In genomic region chr1:162357681-162358266, GRCh38 we compare ENCODE assay signal across 8 cellular contexts. TPM values are rescaled to one million over a fixed set of nuclear protein-coding genes. Genes with fewer than 3 reads are reported as not detected.
DNase-seq lines count a peak whose midpoint lies in the region; ATAC-seq, FAIRE-seq and TF ChIP-seq lines count a peak whose summit lies in the region.

No MANE protein-coding gene starts in this region.

- H3K4me3 ChIP-seq in A549 (no peak overlapping the region), OCI-LY1 (ENCODE audit: low read depth, low read length, poor library complexity, severe bottlenecking) (no peak overlapping the region), small intestine (ENCODE audit: low read depth in 1 of 2, low read length in 2 of 2) (no peak overlapping the region)
- H3K4me3 ChIP-seq in CD8-positive, alpha-beta memory T cell (ENCODE audit: low read length): no peak overlapping the region

- no peaks in the 10 kb centered on the region for H3K9me3 Mint-ChIP-seq in CD8-positive, alpha-beta memory T cell

- peak; percentile 18 to 55 for DNase-seq in A549 (ENCODE audit: low read depth in 1 of 2, low spot score in 1 of 2)
- no peak for DNase-seq in GM18507 (ENCODE audit: extremely low spot score, insufficient read length, low read depth)
- DNase-seq in erythroblast (lab: John Stamatoyannopoulos, UW): peak; percentile 68 to 69
- peak; percentile 64 for DNase-seq in small intestine
- no peak for DNase-seq in CD8-positive, alpha-beta memory T cell

- FAIRE-seq in A549 (lab: Jason Lieb, UNC): no peak
- FAIRE-seq in GM18507 (lab: Jason Lieb, UNC): peak; percentile 21
- no peak for FAIRE-seq in small intestine (lab: Jason Lieb, UNC)

- H3K4me3 Mint-ChIP-seq in CD8-positive, alpha-beta memory T cell: no peak overlapping the region

- no peaks in the 10 kb centered on the region for H3K36me3 ChIP-seq in OCI-LY1 (ENCODE audit: insufficient read depth, low read length)
- peaks cover 0 to 2% of the 10 kb centered on the region in 2 donors for H3K36me3 ChIP-seq in small intestine (ENCODE audit: control insufficient read depth in 2 of 2, insufficient read depth in 2 of 2, low read length in 2 of 2)
- H3K36me3 ChIP-seq in CD8-positive, alpha-beta memory T cell (ENCODE audit: insufficient read depth, low read length): no peaks in the 10 kb centered on the region

- TF ChIP-seq CTCF in A549 (IDR thresholded peaks at IDR 0.05): peak; percentile 36; the same call in 2 of the 3 replicates
- peak; percentile 60 for TF ChIP-seq CTCF in OCI-LY1 (IDR thresholded peaks at IDR 0.05; ENCODE audit: low read length)

- CTCF ChIA-PET in A549 (lab: Yijun Ruan, JAX): interaction anchor here (0.7 to 1.6 kb wide), 4 partner anchors 8 to 442 kb away, joined by 3 to 5 read pairs (median 4); no protein-coding TSS in a partner anchor
- CTCF ChIA-PET in CD8-positive, alpha-beta memory T cell (lab: Charles Lee): no interaction called here

- H2AFZ ChIP-seq in OCI-LY1 (ENCODE audit: low read length): no peak overlapping the region

- no peaks in the 10 kb centered on the region for H3K9me2 ChIP-seq in OCI-LY1 (ENCODE audit: low read depth, low read length)

- H3K9me3 ChIP-seq in A549 (no peaks in the 10 kb centered on the region), OCI-LY1 (ENCODE audit: low read length) (no peaks in the 10 kb centered on the region), small intestine (ENCODE audit: control insufficient read depth, low read depth) (no peaks in the 10 kb centered on the region)
- no peaks in the 10 kb centered on the region for H3K9me3 ChIP-seq in CD8-positive, alpha-beta memory T cell (ENCODE audit: low read length)

- H3K27me3 ChIP-seq in OCI-LY1 (ENCODE audit: insufficient read depth, low read length): 0 out of 2 replicates have a peak, but pooled peaks cover under 1% of the 10 kb centered on the region
- H3K27me3 ChIP-seq in small intestine (ENCODE audit: control insufficient read depth in 2 of 2, insufficient read depth in 2 of 2, low read length in 2 of 2): no peaks in the 10 kb centered on the region
- H3K27me3 ChIP-seq in CD8-positive, alpha-beta memory T cell (ENCODE audit: insufficient read depth, low read length, poor library complexity, severe bottlenecking): no peaks in the 10 kb centered on the region

- H3K4me1 Mint-ChIP-seq in CD8-positive, alpha-beta memory T cell: no peaks in the 10 kb centered on the region

- H3K36me3 Mint-ChIP-seq in CD8-positive, alpha-beta memory T cell: no peaks in the 10 kb centered on the region

- TF ChIP-seq EP300 in A549 (IDR thresholded peaks at IDR 0.05): no peak

- POLR2A ChIA-PET in A549 (lab: Yijun Ruan, JAX): no interaction called here
- POLR2A ChIA-PET in CD8-positive, alpha-beta memory T cell (lab: Charles Lee): no interaction called here

- H3K27ac ChIP-seq in A549 (no peak overlapping the region), OCI-LY1 (ENCODE audit: low read depth, low read length, poor library complexity, severe bottlenecking) (no peak overlapping the region), small intestine (ENCODE audit: low read depth in 1 of 2, low read length in 1 of 2) (no peak overlapping the region)
- H3K27ac ChIP-seq in CD8-positive, alpha-beta memory T cell (ENCODE audit: low read depth, low read length): no peak overlapping the region

- TF ChIP-seq POLR2A in A549 (IDR thresholded peaks at IDR 0.05; ENCODE audit: low read length): no peak
- no peak for TF ChIP-seq POLR2A in erythroblast (IDR thresholded peaks at IDR 0.05; ENCODE audit: low read length)

- no peaks in the 10 kb centered on the region for H4K20me1 ChIP-seq in OCI-LY1 (ENCODE audit: insufficient read depth, low read length)

- no peaks in the 10 kb centered on the region for H3F3A ChIP-seq in OCI-LY1 (ENCODE audit: insufficient read depth, low read length)

- H3K9ac ChIP-seq in OCI-LY1 (ENCODE audit: low read length): no peak overlapping the region

- H3K27me3 Mint-ChIP-seq in CD8-positive, alpha-beta memory T cell: peaks cover 12 to 38% of the 10 kb centered on the region in 2 donors

- ATAC-seq in A549 (peak in 1 of 2 experiments; percentile 81; a peak in 3 of 6 replicates), HG02798 (IDR thresholded peaks at IDR 0.05; ENCODE audit: poor library complexity, unreplicated experiment) (no peak), HG02840 (IDR thresholded peaks at IDR 0.05; ENCODE audit: low FRiP score, unreplicated experiment) (no peak)

- no peak overlapping the region for H3K27ac Mint-ChIP-seq in CD8-positive, alpha-beta memory T cell

- H3K79me2 ChIP-seq in OCI-LY1 (ENCODE audit: insufficient read depth, low read length): no peaks in the 10 kb centered on the region

- peak; percentile 35 to 62 for TF ChIP-seq RAD21 in A549 (conservative IDR thresholded peaks at IDR 0.05 in 1 of 2, IDR thresholded peaks at IDR 0.05 in 1 of 2)

- H3K4me1 ChIP-seq in A549 (no peaks in the 10 kb centered on the region), OCI-LY1 (ENCODE audit: insufficient read depth, low read length, severe bottlenecking) (no peaks in the 10 kb centered on the region), small intestine (ENCODE audit: control insufficient read depth in 2 of 2, insufficient read depth in 1 of 2, low read depth in 1 of 2, low read length in 1 of 2) (no peaks in the 10 kb centered on the region)
- no peaks in the 10 kb centered on the region for H3K4me1 ChIP-seq in CD8-positive, alpha-beta memory T cell (ENCODE audit: insufficient read depth, low read length)

- H3K4me2 ChIP-seq in A549: no peak overlapping the region
- H3K4me2 ChIP-seq in OCI-LY1 (ENCODE audit: low read length): no peak overlapping the region

- 18% methylated on average over 5 of the region's 5 CpGs for WGBS in A549 (ENCODE audit: missing lambda C conversion rate)
- whole genome bisulfite sequencing in small intestine, 3 donors: 47 to 50% (median 49%) methylated on average over 5 of the region's 5 CpGs

TF ChIP-seq in A549, 52 proteins besides CTCF, POLR2A, EP300 and RAD21 (continues in another document):
- TF ChIP-seq ZSCAN20 (CRISPR knock-in tag; IDR thresholded peaks at IDR 0.05): no peak
- TF ChIP-seq MAX (IDR thresholded peaks at IDR 0.05): no peak
- no peak for TF ChIP-seq ELK1 (IDR thresholded peaks at IDR 0.05; ENCODE audit: low read depth, low read length)

RNA-seq across cellular contexts. Expression of gene SPATA46, which starts 18.9 kb away (rescaled TPM):
- not detected in 2 replicates for polyA plus RNA-seq in A549 (2011; rRNA removed)
- not detected in 2 replicates for polyA plus RNA-seq in A549 (2012; cell fraction: cytosol; rRNA removed)
- not detected in 2 replicates for polyA plus RNA-seq in A549 (2012; cell fraction: nucleus; rRNA removed)
- not detected in 3 replicates for polyA plus RNA-seq in A549 (2017; fragmentation: RNase III; extraction: RNeasy Plus Mini Kit Qiagen cat#74134 plus additional on column Dnase treatment)
- not detected in 2 replicates for polyA minus RNA-seq in A549 (2011; rRNA and poly(A)+ RNA removed)
- not detected for polyA plus RNA-seq in small intestine
- total RNA-seq in CD8-positive, alpha-beta memory T cell: not detected
- not detected for polyA plus RNA-seq in CD8-positive, alpha-beta memory T cell

RNA-seq across cellular contexts. Expression of gene C1orf226, which starts 23.8 kb away (rescaled TPM):
- 0.37 and 0.56 TPM in 2 replicates for polyA plus RNA-seq in A549 (2011; rRNA removed)
- polyA plus RNA-seq in A549 (2012; cell fraction: cytosol; rRNA removed): 0.26 and 0.39 TPM in 2 replicates
- 0.96 and 1.2 TPM in 2 replicates for polyA plus RNA-seq in A549 (2012; cell fraction: nucleus; rRNA removed)
- 0.32 to 0.38 TPM (median 0.33 TPM) in 3 replicates for polyA plus RNA-seq in A549 (2017; fragmentation: RNase III; extraction: RNeasy Plus Mini Kit Qiagen cat#74134 plus additional on column Dnase treatment)
- polyA minus RNA-seq in A549 (2011; rRNA and poly(A)+ RNA removed): 0.68 and 1.2 TPM in 2 replicates
- polyA plus RNA-seq in small intestine: 10 to 100 TPM in 2 of 3 donors, 1 to 10 TPM in 1; 8.1 to 14.1 (median 13.6) TPM
- total RNA-seq in CD8-positive, alpha-beta memory T cell: under 1 TPM in 1 of 2 experiments, not detected in 1; 0.04 TPM
- not detected for polyA plus RNA-seq in CD8-positive, alpha-beta memory T cell

RNA-seq across cellular contexts. Expression of gene SH2D1B, which starts 54.2 kb away (rescaled TPM):
- polyA plus RNA-seq in A549 (2011; rRNA removed) (0.04 TPM in 1 of 2 replicates, not detected in the other), A549 (2017; fragmentation: RNase III; extraction: RNeasy Plus Mini Kit Qiagen cat#74134 plus additional on column Dnase treatment) (not detected in 3 replicates), small intestine (1 to 10 TPM in 1 of 3 donors, under 1 TPM in 2; 0.33 to 2.0 (median 0.54) TPM)
- polyA plus RNA-seq in A549 (2012; cell fraction: cytosol; rRNA removed): not detected in 2 replicates
- not detected in 2 replicates for polyA plus RNA-seq in A549 (2012; cell fraction: nucleus; rRNA removed)
- polyA minus RNA-seq in A549 (2011; rRNA and poly(A)+ RNA removed): not detected in 2 replicates
- not detected for total RNA-seq in CD8-positive, alpha-beta memory T cell
- 0.10 TPM for polyA plus RNA-seq in CD8-positive, alpha-beta memory T cell

Comparison
In these comparisons a context has a peak if more than half of its experiments do, and no peak if none do; other contexts are left out.
1. DNase-seq: peak in A549 (2 of 2), erythroblast (2 of 2) and small intestine (single experiment); none in GM18507 (single experiment) and CD8-positive, alpha-beta memory T cell (0 of 5).